Comparison of ENCODE assay signal across 25 cellular contexts in the genomic region with DNA sequence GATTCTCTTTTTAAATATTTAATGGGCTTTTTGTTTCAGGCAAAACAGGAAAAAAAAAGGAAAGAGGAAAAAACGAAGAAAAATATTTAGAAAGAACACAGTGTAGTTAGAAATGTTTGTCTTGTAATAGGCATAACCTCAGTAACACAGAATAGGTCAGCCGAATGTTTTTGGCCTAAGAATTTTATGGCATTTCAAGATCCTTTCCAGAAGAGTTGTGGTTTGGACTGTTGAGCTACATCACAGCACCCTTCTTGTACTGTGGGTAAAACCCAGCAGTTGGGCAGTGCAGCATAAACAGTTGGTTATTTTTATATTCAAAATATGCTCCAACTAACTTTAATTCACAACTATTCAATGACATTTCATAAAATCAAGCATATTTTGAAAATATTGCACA.
"Had no signal": no experiment of that assay in that cellular context is flagged by ENCODE, and none has a peak within 500 bp of the region (broad histone marks: within the 10 kb centered on the region; RNA-seq: fewer than 3 reads in every experiment).

No MANE protein-coding gene starts in this region.

- H3K27me3 Mint-ChIP-seq: activated CD4-positive, alpha-beta T cell treated with anti-CD3 and anti-CD28 coated beads, Interleukin-2, amount 10 ng/mL, durations not matched to agents 24 days and 14 days; activated CD8-positive, alpha-beta T cell treated with anti-CD3 and anti-CD28 coated beads for 36 hours; activated naive CD8-positive, alpha-beta T cell treated with anti-CD3 and anti-CD28 coated beads for 36 hours; activated T-helper 17 cell treated with anti-CD3 and anti-CD28 coated beads, Interleukin-2, amount 50 U/mL, for 72 hours; natural killer cell treated with Interleukin-12 subunit alpha and Interleukin-12 subunit beta and Interleukin-15 and Interleukin-18, amount 100 ng/mL, for 72 hours had no signal

- H3K36me3 ChIP-seq: neutrophil, sigmoid colon, tibial artery had no signal

- ATAC-seq: activated CD8-positive, alpha-beta T cell treated with anti-CD3 and anti-CD28 coated beads for 36 hours; activated T-helper 17 cell treated with anti-CD3 and anti-CD28 coated beads, Interleukin-2, amount 50 U/mL, for 72 hours; esophagus mucosa; left lobe of liver; natural killer cell treated with Interleukin-12 subunit alpha and Interleukin-12 subunit beta and Interleukin-15 and Interleukin-18, amount 100 ng/mL, for 72 hours; WTC11 had no signal

- H3K27ac ChIP-seq: neutrophil, sigmoid colon had no signal

- H3K27me3 ChIP-seq: neutrophil, sigmoid colon, tibial artery had no signal

- H3K27ac Mint-ChIP-seq: activated CD4-positive, alpha-beta T cell treated with anti-CD3 and anti-CD28 coated beads, Interleukin-2, amount 10 ng/mL, durations not matched to agents 24 days and 14 days; activated CD8-positive, alpha-beta T cell treated with anti-CD3 and anti-CD28 coated beads for 36 hours; activated naive CD8-positive, alpha-beta T cell treated with anti-CD3 and anti-CD28 coated beads for 36 hours; activated T-helper 17 cell treated with anti-CD3 and anti-CD28 coated beads, Interleukin-2, amount 50 U/mL, for 72 hours; natural killer cell treated with Interleukin-12 subunit alpha and Interleukin-12 subunit beta and Interleukin-15 and Interleukin-18, amount 100 ng/mL, for 72 hours; T-helper 2 cell treated with Interferon-gamma antibody and Interleukin-4, amounts not matched to agents 5 μg/mL and 100 μg/mL, for 36 hours; WTC11 had no signal

- H3K4me1 Mint-ChIP-seq: activated CD4-positive, alpha-beta T cell treated with anti-CD3 and anti-CD28 coated beads, Interleukin-2, amount 10 ng/mL, durations not matched to agents 24 days and 14 days; activated naive CD8-positive, alpha-beta T cell treated with anti-CD3 and anti-CD28 coated beads for 36 hours; activated T-helper 17 cell treated with anti-CD3 and anti-CD28 coated beads, Interleukin-2, amount 50 U/mL, for 72 hours had no signal

- H3K9me3 ChIP-seq: neutrophil, sigmoid colon, tibial artery had no signal

- H3K36me3 Mint-ChIP-seq: activated naive CD8-positive, alpha-beta T cell treated with anti-CD3 and anti-CD28 coated beads for 36 hours; natural killer cell treated with Interleukin-12 subunit alpha and Interleukin-12 subunit beta and Interleukin-15 and Interleukin-18, amount 100 ng/mL, for 72 hours; WTC11 had no signal

- H3K4me3 Mint-ChIP-seq: activated CD4-positive, alpha-beta T cell treated with anti-CD3 and anti-CD28 coated beads, Interleukin-2, amount 10 ng/mL, durations not matched to agents 24 days and 14 days; activated CD8-positive, alpha-beta T cell treated with anti-CD3 and anti-CD28 coated beads for 36 hours; activated naive CD8-positive, alpha-beta T cell treated with anti-CD3 and anti-CD28 coated beads for 36 hours; activated T-helper 17 cell treated with anti-CD3 and anti-CD28 coated beads, Interleukin-2, amount 50 U/mL, for 72 hours; natural killer cell treated with Interleukin-12 subunit alpha and Interleukin-12 subunit beta and Interleukin-15 and Interleukin-18, amount 100 ng/mL, for 72 hours; T-helper 2 cell treated with Interferon-gamma antibody and Interleukin-4, amounts not matched to agents 5 μg/mL and 100 μg/mL, for 36 hours; WTC11 had no signal

- H3K4me3 ChIP-seq: lung, sigmoid colon, tibial artery had no signal

- H3K4me1 ChIP-seq: sigmoid colon had no signal

- H3K9me3 Mint-ChIP-seq: activated CD4-positive, alpha-beta T cell treated with anti-CD3 and anti-CD28 coated beads, Interleukin-2, amount 10 ng/mL, durations not matched to agents 24 days and 14 days; activated CD8-positive, alpha-beta T cell treated with anti-CD3 and anti-CD28 coated beads for 36 hours; activated naive CD8-positive, alpha-beta T cell treated with anti-CD3 and anti-CD28 coated beads for 36 hours; T-helper 2 cell treated with Interferon-gamma antibody and Interleukin-4, amounts not matched to agents 5 μg/mL and 100 μg/mL, for 36 hours; WTC11 had no signal

- DNase-seq: activated CD4-positive, alpha-beta T cell treated with anti-CD3 and anti-CD28 coated beads, Interleukin-2, amount 10 ng/mL, durations not matched to agents 24 days and 14 days; activated CD8-positive, alpha-beta T cell treated with anti-CD3 and anti-CD28 coated beads for 36 hours; activated naive CD4-positive, alpha-beta T cell; activated naive CD8-positive, alpha-beta T cell treated with anti-CD3 and anti-CD28 coated beads for 36 hours; activated T-cell treated with anti-CD3 and anti-CD28 coated beads, Interleukin-2, amount 50 U/mL, for 1 hour; cerebellar nuclear complex; effector CD4-positive, alpha-beta T cell; foreskin melanocyte; hypothalamus; islet precursor cell; sigmoid colon; stimulated activated CD4-positive, alpha-beta T cell treated with anti-CD3 and anti-CD28 coated beads, Interleukin-1b, Interleukin-23, amount 100 ng/mL, for 48 hours; stimulated activated naive CD4-positive, alpha-beta T cell treated with Interleukin-2 at 50 U/mL for 16 hours; substantia nigra; tibial artery had no signal

- FAIRE-seq: bronchial epithelial cell, TTC549 had no signal
